In the genomic region with DNA sequence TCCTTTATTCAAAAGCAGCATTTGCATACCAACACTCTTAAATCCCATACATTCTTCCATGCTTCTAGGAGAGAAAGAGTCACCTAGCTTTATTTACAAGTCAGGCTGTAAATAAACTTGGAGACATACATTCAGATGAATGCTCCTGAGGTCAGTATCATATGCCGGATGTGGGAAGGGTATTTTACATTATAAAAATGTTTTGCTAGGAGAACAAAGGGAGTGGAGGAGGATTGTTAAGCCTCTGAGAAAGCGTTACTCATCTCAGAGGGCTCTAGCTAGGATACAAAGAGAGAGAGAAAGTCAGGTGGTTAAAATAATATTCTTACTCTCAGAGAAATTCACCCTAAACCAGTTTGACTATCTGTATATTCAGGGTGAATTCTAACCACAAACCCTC, we compare ENCODE assay signal across 1 cellular context.
TF ChIP-seq lines count a peak whose summit lies in the region.

No MANE protein-coding gene starts in this region.

TF ChIP-seq in HepG2, 621 proteins besides CTCF, POLR2A, EP300 and RAD21 (continued from another document):
- TF ChIP-seq, protein P1, sequence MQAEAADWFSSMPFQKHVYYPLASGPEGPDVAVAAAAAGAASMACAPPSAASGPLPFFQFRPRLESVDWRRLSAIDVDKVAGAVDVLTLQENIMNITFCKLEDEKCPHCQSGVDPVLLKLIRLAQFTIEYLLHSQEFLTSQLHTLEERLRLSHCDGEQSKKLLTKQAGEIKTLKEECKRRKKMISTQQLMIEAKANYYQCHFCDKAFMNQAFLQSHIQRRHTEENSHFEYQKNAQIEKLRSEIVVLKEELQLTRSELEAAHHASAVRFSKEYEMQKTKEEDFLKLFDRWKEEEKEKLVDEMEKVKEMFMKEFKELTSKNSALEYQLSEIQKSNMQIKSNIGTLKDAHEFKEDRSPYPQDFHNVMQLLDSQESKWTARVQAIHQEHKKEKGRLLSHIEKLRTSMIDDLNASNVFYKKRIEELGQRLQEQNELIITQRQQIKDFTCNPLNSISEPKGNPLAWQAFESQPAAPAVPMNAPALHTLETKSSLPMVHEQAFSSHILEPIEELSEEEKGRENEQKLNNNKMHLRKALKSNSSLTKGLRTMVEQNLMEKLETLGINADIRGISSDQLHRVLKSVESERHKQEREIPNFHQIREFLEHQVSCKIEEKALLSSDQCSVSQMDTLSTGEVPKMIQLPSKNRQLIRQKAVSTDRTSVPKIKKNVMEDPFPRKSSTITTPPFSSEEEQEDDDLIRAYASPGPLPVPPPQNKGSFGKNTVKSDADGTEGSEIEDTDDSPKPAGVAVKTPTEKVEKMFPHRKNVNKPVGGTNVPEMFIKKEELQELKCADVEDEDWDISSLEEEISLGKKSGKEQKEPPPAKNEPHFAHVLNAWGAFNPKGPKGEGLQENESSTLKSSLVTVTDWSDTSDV (CRISPR knock-in tag; IDR thresholded peaks at IDR 0.05): no peak
- TF ChIP-seq, protein P2, sequence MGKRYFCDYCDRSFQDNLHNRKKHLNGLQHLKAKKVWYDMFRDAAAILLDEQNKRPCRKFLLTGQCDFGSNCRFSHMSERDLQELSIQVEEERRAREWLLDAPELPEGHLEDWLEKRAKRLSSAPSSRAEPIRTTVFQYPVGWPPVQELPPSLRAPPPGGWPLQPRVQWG (CRISPR knock-in tag; IDR thresholded peaks at IDR 0.05; ENCODE audit: borderline replicate concordance, low read depth): no peak
- TF ChIP-seq STAG1 (CRISPR knock-in tag; IDR thresholded peaks at IDR 0.05): no peak
- TF ChIP-seq, protein P3, sequence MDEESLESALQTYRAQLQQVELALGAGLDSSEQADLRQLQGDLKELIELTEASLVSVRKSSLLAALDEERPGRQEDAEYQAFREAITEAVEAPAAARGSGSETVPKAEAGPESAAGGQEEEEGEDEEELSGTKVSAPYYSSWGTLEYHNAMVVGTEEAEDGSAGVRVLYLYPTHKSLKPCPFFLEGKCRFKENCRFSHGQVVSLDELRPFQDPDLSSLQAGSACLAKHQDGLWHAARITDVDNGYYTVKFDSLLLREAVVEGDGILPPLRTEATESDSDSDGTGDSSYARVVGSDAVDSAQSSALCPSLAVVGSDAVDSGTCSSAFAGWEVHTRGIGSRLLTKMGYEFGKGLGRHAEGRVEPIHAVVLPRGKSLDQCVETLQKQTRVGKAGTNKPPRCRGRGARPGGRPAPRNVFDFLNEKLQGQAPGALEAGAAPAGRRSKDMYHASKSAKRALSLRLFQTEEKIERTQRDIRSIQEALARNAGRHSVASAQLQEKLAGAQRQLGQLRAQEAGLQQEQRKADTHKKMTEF (CRISPR knock-in tag; IDR thresholded peaks at IDR 0.05): no peak
